Comparison of ENCODE assay signal across 1 cellular context in the genomic region with DNA sequence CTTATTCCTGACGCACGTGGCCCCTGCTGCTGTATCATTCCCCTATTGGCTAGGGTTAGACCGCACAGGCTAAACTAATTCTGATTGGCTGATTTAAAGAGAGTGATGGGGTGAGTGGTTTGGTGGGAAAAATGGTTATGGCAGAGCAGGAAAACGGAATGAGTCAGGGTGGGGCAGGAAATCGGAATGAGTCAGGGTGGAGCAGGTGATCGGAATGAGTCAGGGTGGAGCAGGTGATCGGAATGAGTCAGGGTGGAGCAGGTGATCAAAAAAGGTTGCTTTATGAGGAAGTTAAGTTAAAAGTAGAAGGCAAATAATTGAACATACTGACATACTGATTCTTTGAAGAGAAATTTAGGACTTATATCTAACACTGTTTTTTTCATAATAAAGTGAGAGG.
TF ChIP-seq lines count a peak whose summit lies in the region.

No MANE protein-coding gene starts in this region.

TF ChIP-seq in GM12878, 131 proteins besides CTCF, POLR2A, EP300 and RAD21 (continued from another document):
- TF ChIP-seq TCF3 (IDR thresholded peaks at IDR 0.05; ENCODE audit: borderline replicate concordance, insufficient read depth, low read depth, low read length) (0 out of 2 replicates have a peak, but pooled peaks have one; percentile 33), EED (IDR thresholded peaks at IDR 0.05; ENCODE audit: low read depth) (peak; percentile 96), RAD51 (IDR thresholded peaks at IDR 0.05) (peak; percentile 42; the same call in 1 of the 2 replicates), PKNOX1 (IDR thresholded peaks at IDR 0.05) (0 out of 2 replicates have a peak, but pooled peaks have one; percentile 12), BCL3 (IDR thresholded peaks at IDR 0.05; ENCODE audit: borderline replicate concordance, insufficient read depth, low read depth, low read length, poor library complexity, severe bottlenecking) (peak; percentile 29), JUNB (IDR thresholded peaks at IDR 0.05) (peak; percentile 88), RUNX3 (IDR thresholded peaks at IDR 0.05; ENCODE audit: low read length) (peak; percentile 26; the same call in 1 of the 2 replicates), IKZF1 (conservative IDR thresholded peaks at IDR 0.05) (peak; percentile 44; the same call in 1 of the 2 replicates), IKZF2 (IDR thresholded peaks at IDR 0.05) (peak; percentile 79 to 92), NFIC (IDR thresholded peaks at IDR 0.05; ENCODE audit: low read depth, low read length) (peak; percentile 64; the same call in 1 of the 2 replicates), TCF12 (IDR thresholded peaks at IDR 0.05; ENCODE audit: low read depth, low read length) (0 out of 2 replicates have a peak, but pooled peaks have one; percentile 22)
- TF ChIP-seq, protein P1, sequence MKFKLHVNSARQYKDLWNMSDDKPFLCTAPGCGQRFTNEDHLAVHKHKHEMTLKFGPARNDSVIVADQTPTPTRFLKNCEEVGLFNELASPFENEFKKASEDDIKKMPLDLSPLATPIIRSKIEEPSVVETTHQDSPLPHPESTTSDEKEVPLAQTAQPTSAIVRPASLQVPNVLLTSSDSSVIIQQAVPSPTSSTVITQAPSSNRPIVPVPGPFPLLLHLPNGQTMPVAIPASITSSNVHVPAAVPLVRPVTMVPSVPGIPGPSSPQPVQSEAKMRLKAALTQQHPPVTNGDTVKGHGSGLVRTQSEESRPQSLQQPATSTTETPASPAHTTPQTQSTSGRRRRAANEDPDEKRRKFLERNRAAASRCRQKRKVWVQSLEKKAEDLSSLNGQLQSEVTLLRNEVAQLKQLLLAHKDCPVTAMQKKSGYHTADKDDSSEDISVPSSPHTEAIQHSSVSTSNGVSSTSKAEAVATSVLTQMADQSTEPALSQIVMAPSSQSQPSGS (IDR thresholded peaks at IDR 0.05; ENCODE audit: low read length) = 0 out of 2 replicates have a peak, but pooled peaks have one; percentile 22
